In the genomic region with DNA sequence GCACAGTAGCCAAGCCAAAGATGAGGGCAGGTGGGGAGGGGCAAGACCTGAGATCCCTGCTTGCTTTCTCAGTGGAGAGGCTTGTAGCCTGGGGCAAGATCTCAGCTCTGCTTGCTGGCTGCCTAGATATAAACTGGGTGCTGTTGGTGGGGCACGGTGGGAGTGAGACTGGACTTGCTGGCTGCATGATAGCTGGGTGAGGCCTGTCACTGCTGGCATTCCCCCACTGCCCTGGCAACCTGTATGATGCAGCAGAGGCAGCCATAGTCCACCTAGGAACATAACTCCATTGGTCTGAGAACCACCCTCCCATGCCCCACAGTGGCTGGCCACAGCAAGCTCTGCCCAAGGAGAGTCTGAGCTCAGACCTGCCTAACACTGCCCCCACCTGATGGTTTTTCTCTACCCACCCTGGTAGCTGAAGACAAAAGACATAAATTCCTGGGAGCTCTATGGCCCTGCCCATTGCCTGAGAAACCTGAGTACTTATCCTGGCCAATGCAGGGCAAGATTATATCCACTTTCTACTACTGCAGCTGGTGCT, we compare ENCODE assay signal across 24 cellular contexts.
DNase-seq lines count a peak whose midpoint lies in the region; ATAC-seq, FAIRE-seq and TF ChIP-seq lines count a peak whose summit lies in the region.
"Had no signal": no experiment of that assay in that cellular context is flagged by ENCODE, and none has a peak within 500 bp of the region (broad histone marks: within the 10 kb centered on the region; RNA-seq: fewer than 3 reads in every experiment).

No MANE protein-coding gene starts in this region.

- TF ChIP-seq POLR2A in H1 (IDR thresholded peaks at IDR 0.05; ENCODE audit: control extremely low read depth in 1 of 2, low read depth in 2 of 2, low read length in 2 of 2) = no peak
- no peak for TF ChIP-seq POLR2A in esophagus squamous epithelium (IDR thresholded peaks at IDR 0.05)

- no peak for FAIRE-seq in H1 (lab: Jason Lieb, UNC)
- FAIRE-seq: D721Med, GM12891, HepG2, K562 had no signal

- no peak overlapping the region for H4K91ac ChIP-seq in H1 (replicated peaks; ENCODE audit: insufficient read length, low read length)

- no peak overlapping the region for H3K18ac ChIP-seq in H1 (ENCODE audit: extremely low read depth, low read length)
- no peak overlapping the region for H3K18ac ChIP-seq in mesendoderm (ENCODE audit: low read length)

- H3K36me3 ChIP-seq in H1 (ENCODE audit: control insufficient read depth in 2 of 4, insufficient read depth in 4 of 4, low read length in 3 of 4) (no peaks in the 10 kb centered on the region), mesendoderm (ENCODE audit: control insufficient read depth, insufficient read depth, low read length) (no peaks in the 10 kb centered on the region), esophagus squamous epithelium (no peaks in the 10 kb centered on the region)

- H3K56ac ChIP-seq in H1 (replicated peaks; ENCODE audit: insufficient read length, low read depth, low read length) (no peak overlapping the region), mesendoderm (ENCODE audit: low read length) (no peak overlapping the region)

- H3K4me2 ChIP-seq in H1 (ENCODE audit: insufficient read depth in 1 of 2, low read depth in 2 of 2, low read length in 2 of 2) = no peak overlapping the region
- no peak overlapping the region for H3K4me2 ChIP-seq in mesendoderm (ENCODE audit: low read length)

- H3K4me3 ChIP-seq in H1 (ENCODE audit: extremely low read depth in 1 of 4, insufficient read depth in 2 of 4, low read depth in 3 of 4, low read length in 4 of 4) (no peak overlapping the region), mesendoderm (ENCODE audit: low read length) (no peak overlapping the region), esophagus squamous epithelium (no peak overlapping the region)
- H3K4me3 ChIP-seq: K562 had no signal

- no peak overlapping the region for H4K5ac ChIP-seq in H1 (ENCODE audit: insufficient read length, low read depth, low read length)
- H4K5ac ChIP-seq in mesendoderm (ENCODE audit: low read length) = no peak overlapping the region

- TF ChIP-seq CTCF in H1 (IDR thresholded peaks at IDR 0.05; ENCODE audit: control extremely low read depth in 1 of 3, insufficient read depth in 1 of 3, low read depth in 1 of 3, low read length in 3 of 3) = peak; percentile 10 to 32 (median 28); a peak in 3 of 4 replicates
- no peak for TF ChIP-seq CTCF in esophagus squamous epithelium (IDR thresholded peaks at IDR 0.05)

- H3K9me3 ChIP-seq in H1 (ENCODE audit: insufficient read depth in 2 of 2, low read depth in 1 of 2, low read length in 1 of 2) (no peaks in the 10 kb centered on the region), esophagus squamous epithelium (no peaks in the 10 kb centered on the region)

- no peaks in the 10 kb centered on the region for H3K79me2 ChIP-seq in H1 (ENCODE audit: control insufficient read depth in 1 of 2, insufficient read depth in 2 of 2, low read length in 2 of 2)
- no peaks in the 10 kb centered on the region for H3K79me2 ChIP-seq in mesendoderm (ENCODE audit: control insufficient read depth, insufficient read depth, low read length)

- DNase-seq in DMS 273 (lab: John Stamatoyannopoulos, UW; ENCODE audit: unreplicated experiment) (peak; percentile 31), DMS 273 treated with DMSO at 0.1 percent for 48 hours (lab: John Stamatoyannopoulos, UW) (no peak), HT1080 (ENCODE audit: low read depth) (peak; percentile 11), H1 (ENCODE audit: low read depth in 1 of 2, low spot score in 2 of 2) (peak in 1 of 2 experiments; percentile 7), mesendoderm (peak; percentile 40), esophagus squamous epithelium (lab: John Stamatoyannopoulos, UW) (no peak)
- no peak for DNase-seq in stimulated activated CD4-positive, alpha-beta T cell treated with anti-CD3 and anti-CD28 coated beads, Interleukin-2, amount 100 ng/mL, for 24 hours
- DNase-seq: 8988T, AML-193, C1 segment of cervical spinal cord, DND-41, GOT3, MM.1S, NCI-H1048, NCI-H1417 treated with DMSO at 0.1 percent for 48 hours, NCI-H187 treated with DMSO at 0.1 percent for 48 hours, NCI-H774, OCI-M1, Right ventricle myocardium superior had no signal

- no peak for TF ChIP-seq EP300 in H1 (IDR thresholded peaks at IDR 0.05; ENCODE audit: borderline replicate concordance in 1 of 2, low read depth in 2 of 2, low read length in 2 of 2)

- no peak overlapping the region for H2BK5ac ChIP-seq in H1 (ENCODE audit: low read depth, low read length)
- H2BK5ac ChIP-seq in mesendoderm (ENCODE audit: low read length) = no peak overlapping the region

- no peak overlapping the region for H2AK5ac ChIP-seq in H1 (ENCODE audit: low read depth, low read length)
- no peak overlapping the region for H2AK5ac ChIP-seq in mesendoderm (ENCODE audit: low read length)

- no peak overlapping the region for H2BK20ac ChIP-seq in H1 (ENCODE audit: low read length)

- H3K79me1 ChIP-seq in H1 (ENCODE audit: low read depth, low read length) = no peaks in the 10 kb centered on the region
- H3K79me1 ChIP-seq in mesendoderm (ENCODE audit: low read length) = no peaks in the 10 kb centered on the region

- H3K27ac ChIP-seq in H1 (ENCODE audit: low read depth, low read length) (no peak overlapping the region), mesendoderm (ENCODE audit: low read depth, low read length) (no peak overlapping the region), esophagus squamous epithelium (no peak overlapping the region)

- H3K23ac ChIP-seq in H1 (ENCODE audit: insufficient read length) (no peak overlapping the region), mesendoderm (ENCODE audit: low read length) (no peak overlapping the region)

- H3K9ac ChIP-seq in H1 (replicated peaks in 1 of 4; ENCODE audit: extremely low read depth in 1 of 4, low read depth in 3 of 4, low read length in 3 of 4) = no peak overlapping the region
- H3K9ac ChIP-seq in mesendoderm (ENCODE audit: low read length) = no peak overlapping the region

- POLR2A ChIA-PET in H1 (lab: Charles Lee; ENCODE audit: partially characterized antibody) = interaction anchor here (0.5 kb wide), 1 partner anchor 149 kb away, joined by 3 read pairs; no protein-coding TSS in a partner anchor

- ATAC-seq in HG02884 (IDR thresholded peaks at IDR 0.05; ENCODE audit: unreplicated experiment) = no peak
- ATAC-seq: HepG2, K562 had no signal

- H3K23me2 ChIP-seq in H1 (ENCODE audit: low read depth, low read length) = no peaks in the 10 kb centered on the region

- WGBS in H1 (ENCODE audit: extremely low coverage in 1 of 2, insufficient coverage in 1 of 2, insufficient read length in 1 of 2, insufficient replicate concordance in 2 of 2, low coverage in 1 of 2, low lambda C conversion rate in 2 of 2, missing lambda C conversion rate in 1 of 2), 2 experiments = 89% methylated on average over 1 of the region's 1 CpG; no CpG with 5 or more reads in 1 of the 2 experiments
- no CpG with 5 or more reads among the region's 1 CpG for WGBS in mesendoderm (ENCODE audit: extremely low coverage, insufficient coverage, low lambda C conversion rate)
- WGBS in esophagus squamous epithelium, 2 donors = 80% methylated on average over 1 of the region's 1 CpG; no CpG with 5 or more reads in 1 of the 2 donors

- H2AFZ ChIP-seq in H1 (ENCODE audit: low read length) = no peak overlapping the region

- H3K4ac ChIP-seq in H1 (replicated peaks; ENCODE audit: insufficient read length, low read depth, low read length) (no peak overlapping the region), mesendoderm (ENCODE audit: low read depth, low read length) (no peak overlapping the region)

- H3K4me1 ChIP-seq in H1 (replicated peaks in 1 of 4; ENCODE audit: control insufficient read depth in 3 of 4, insufficient read depth in 4 of 4, low read length in 3 of 4) = no peaks in the 10 kb centered on the region
- H3K4me1 ChIP-seq in mesendoderm (ENCODE audit: control insufficient read depth, low read depth, low read length) = no peaks in the 10 kb centered on the region
- H3K4me1 ChIP-seq in esophagus squamous epithelium = no peaks in the 10 kb centered on the region

- H3K27me3 ChIP-seq in H1 (replicated peaks in 1 of 4; ENCODE audit: control insufficient read depth in 3 of 4, extremely low read depth in 1 of 4, insufficient read depth in 3 of 4, low read length in 3 of 4) (no peaks in the 10 kb centered on the region), mesendoderm (ENCODE audit: insufficient read depth, low read length, poor library complexity) (no peaks in the 10 kb centered on the region), esophagus squamous epithelium (no peaks in the 10 kb centered on the region)

- H2BK120ac ChIP-seq in H1 (replicated peaks; ENCODE audit: low read depth, low read length) = no peak overlapping the region
- no peak overlapping the region for H2BK120ac ChIP-seq in mesendoderm (ENCODE audit: low read depth, low read length)

- no peak overlapping the region for H4K8ac ChIP-seq in H1 (ENCODE audit: extremely low read depth, insufficient read depth, low read length)
- H4K8ac ChIP-seq in mesendoderm (ENCODE audit: low read depth, low read length) = no peak overlapping the region

- no peaks in the 10 kb centered on the region for H4K20me1 ChIP-seq in H1 (replicated peaks in 1 of 2; ENCODE audit: control insufficient read depth in 1 of 2, insufficient read depth in 2 of 2, low read length in 2 of 2)

- intact Hi-C loops in esophagus squamous epithelium (cut with DNase I) = no loop called here

- no peak overlapping the region for H2BK12ac ChIP-seq in H1 (ENCODE audit: low read depth, low read length)

- TF ChIP-seq RAD21 in H1 (IDR thresholded peaks at IDR 0.05 in 1 of 2, conservative IDR thresholded peaks at IDR 0.05 in 1 of 2; ENCODE audit: low read depth in 2 of 2, low read length in 2 of 2) = peak; percentile 33 to 45; a peak in 3 of 4 replicates

- CTCF ChIA-PET in H1 (lab: Charles Lee; ENCODE audit: partially characterized antibody) = interaction anchor here (0.9 to 2.1 kb wide), 3 partner anchors 8 to 159 kb away, joined by 3 to 7 read pairs (median 4); no protein-coding TSS in a partner anchor

- no peak overlapping the region for H3K14ac ChIP-seq in H1 (ENCODE audit: insufficient read length)

- H2BK15ac ChIP-seq in H1 (ENCODE audit: low read length) (no peak overlapping the region), mesendoderm (replicated peaks; ENCODE audit: low read depth) (no peak overlapping the region)

TF ChIP-seq in H1, 55 proteins besides CTCF, POLR2A, EP300 and RAD21 (continues in another document):
- no peak for TF ChIP-seq TBP (IDR thresholded peaks at IDR 0.05; ENCODE audit: low read depth, low read length)
- TF ChIP-seq RBBP5 (IDR thresholded peaks at IDR 0.05; ENCODE audit: borderline replicate concordance, low read depth, low read length) = no peak
- no peak for TF ChIP-seq BCL11A (IDR thresholded peaks at IDR 0.05; ENCODE audit: low read depth in 2 of 2, low read length in 2 of 2)
- TF ChIP-seq HDAC2 (IDR thresholded peaks at IDR 0.05; ENCODE audit: borderline replicate concordance in 1 of 2, low read depth in 2 of 2, low read length in 2 of 2) = no peak
- no peak for TF ChIP-seq GTF2F1 (IDR thresholded peaks at IDR 0.05; ENCODE audit: borderline replicate concordance, low read depth, low read length)
- TF ChIP-seq TAF1 (IDR thresholded peaks at IDR 0.05; ENCODE audit: low read depth, low read length) = no peak

Comparison
In these comparisons a context has a peak if more than half of its experiments do, and no peak if none do; other contexts are left out.
1. DNase-seq: peak in DMS 273 (single experiment), HT1080 (single experiment) and mesendoderm (single experiment); none in DMS 273 treated with DMSO at 0.1 percent for 48 hours (single experiment), esophagus squamous epithelium (single experiment) and stimulated activated CD4-positive, alpha-beta T cell treated with anti-CD3 and anti-CD28 coated beads, Interleukin-2, amount 100 ng/mL, for 24 hours (0 of 2).
2. CTCF ChIP-seq: peak in H1 (3 of 3); none in esophagus squamous epithelium (0 of 6).